ENCODE assay signal across 1 cellular context in genomic region chr15:83164409-83165404, GRCh38.
TF ChIP-seq lines count a peak whose summit lies in the region.

No MANE protein-coding gene starts in this region.

TF ChIP-seq in IMR-90, 13 proteins besides CTCF, POLR2A, EP300 and RAD21:
- TF ChIP-seq BHLHE40 (IDR thresholded peaks at IDR 0.05; ENCODE audit: low read depth, low read length): no peak
- TF ChIP-seq MXI1 (IDR thresholded peaks at IDR 0.05; ENCODE audit: borderline replicate concordance, low read depth, low read length): no peak
- TF ChIP-seq RCOR1 (IDR thresholded peaks at IDR 0.05; ENCODE audit: insufficient replicate concordance, low read length): no peak
- no peak for TF ChIP-seq USF2 (IDR thresholded peaks at IDR 0.05; ENCODE audit: low read depth, low read length)
- TF ChIP-seq CEBPB (IDR thresholded peaks at IDR 0.05; ENCODE audit: low read depth, low read length): peak; percentile 24; the same call in 1 of the 2 replicates
TF ChIP-seq in IMR-90: peak in this region for 1.
